10 cellular contexts compared by ENCODE assay signal in the genomic region with DNA sequence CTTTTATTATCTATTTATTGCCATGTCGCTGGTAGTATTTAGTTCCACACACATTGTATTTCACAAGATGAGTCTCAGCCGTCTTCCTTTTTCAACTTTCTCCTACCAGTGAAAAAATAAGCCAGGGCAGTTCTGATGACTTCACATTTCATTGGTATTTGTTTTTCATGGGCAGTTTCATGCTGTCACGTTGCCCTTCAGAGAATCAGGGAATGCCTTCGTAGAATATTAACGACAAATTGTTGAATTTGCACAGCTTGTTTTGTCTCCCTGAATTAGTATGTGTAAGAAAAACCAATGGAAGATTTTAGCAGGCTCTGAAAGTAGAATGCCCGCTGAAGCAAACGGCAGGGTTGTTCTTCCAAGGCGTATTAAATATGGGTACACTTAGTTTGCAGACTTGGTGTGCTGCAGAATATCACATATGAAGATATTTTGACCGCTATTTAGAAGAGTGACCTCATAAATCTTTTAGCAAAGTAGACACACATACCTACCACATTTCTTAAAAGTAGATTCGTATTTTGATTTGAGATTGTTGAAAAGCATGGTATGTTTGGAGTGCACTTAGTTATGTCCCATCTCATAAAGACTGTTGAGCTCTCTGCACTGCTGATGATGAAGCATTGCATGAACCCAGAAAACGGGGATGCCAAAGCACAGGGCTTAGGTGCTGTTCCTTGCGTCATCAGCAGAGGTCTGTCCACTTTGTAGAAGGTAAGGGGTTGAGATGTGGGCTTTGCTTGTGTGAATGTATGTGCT. TPM values are rescaled to one million over a fixed set of nuclear protein-coding genes. Genes with fewer than 3 reads are reported as not detected.
DNase-seq lines count a peak whose midpoint lies in the region; ATAC-seq and TF ChIP-seq lines count a peak whose summit lies in the region.
"Had no signal": no experiment of that assay in that cellular context is flagged by ENCODE, and none has a peak within 500 bp of the region (broad histone marks: within the 10 kb centered on the region; RNA-seq: fewer than 3 reads in every experiment).

No MANE protein-coding gene starts in this region.

- CTCF ChIA-PET in HCT116 (lab: Charles Lee) = interaction anchor here (1.2 kb wide), 1 partner anchor 75 kb away, joined by 6 read pairs; no protein-coding TSS in a partner anchor

- H3K4me3 ChIP-seq in HCT116 (replicated peaks in 1 of 2; ENCODE audit: low read depth in 1 of 2, low read length in 2 of 2) (no peak overlapping the region), iPS-15b (ENCODE audit: low read depth, low read length) (peak overlapping the region; percentile 86), retinal pigment epithelial cell (ENCODE audit: low read length) (peak overlapping the region; percentile 91)

- DNase-seq in HCT116 (ENCODE audit: low read depth, low spot score) = no peak
- DNase-seq in retinal pigment epithelial cell (ENCODE audit: low read depth) = no peak
- no peak for DNase-seq in NCI-H1105 (lab: John Stamatoyannopoulos, UW)
- DNase-seq in activated CD4-positive, alpha-beta T cell treated with anti-CD3 and anti-CD28 coated beads for 4 hours = no peak
- DNase-seq: activated CD4-positive, alpha-beta T cell treated with anti-CD3 and anti-CD28 coated beads, Interleukin-2, amount 50 U/mL, for 48 hours; Karpas-422 had no signal

- H3K27ac ChIP-seq in HCT116 (ENCODE audit: low read depth, low read length) (no peak overlapping the region), VCaP (peak overlapping the region; percentile 89)

- no peaks in the 10 kb centered on the region for H3K9me2 ChIP-seq in HCT116 (ENCODE audit: insufficient read depth)

- H2AFZ ChIP-seq in HCT116 (ENCODE audit: low read depth, low read length, poor library complexity, severe bottlenecking) = no peak overlapping the region

- intact Hi-C loops in HCT116 (cut with micrococcal nuclease) = no loop called here

- H3K27me3 ChIP-seq in HCT116 (ENCODE audit: insufficient read depth, low read length) (no peaks in the 10 kb centered on the region), iPS-15b (ENCODE audit: control insufficient read depth, insufficient read depth, low read length) (no peaks in the 10 kb centered on the region)

- no peak for TF ChIP-seq RAD21 in HCT116 (IDR thresholded peaks at IDR 0.05; ENCODE audit: low read depth)

- no peaks in the 10 kb centered on the region for H3K79me2 ChIP-seq in HCT116 (ENCODE audit: insufficient read depth, low read length)

- POLR2A ChIA-PET in HCT116 (lab: Charles Lee) = no interaction called here

- H4K20me1 ChIP-seq in HCT116 (ENCODE audit: insufficient read depth) = no peaks in the 10 kb centered on the region

- TF ChIP-seq CTCF in HCT116 (IDR thresholded peaks at IDR 0.05 in 2 of 3, conservative IDR thresholded peaks at IDR 0.05 in 1 of 3; ENCODE audit: borderline replicate concordance in 1 of 3, insufficient read depth in 1 of 3, low read depth in 2 of 3, low read length in 2 of 3) (no peak), VCaP (conservative IDR thresholded peaks at IDR 0.05) (peak; percentile 24; the same call in 1 of the 2 replicates), retinal pigment epithelial cell (conservative IDR thresholded peaks at IDR 0.05; ENCODE audit: low read depth, low read length) (peak; percentile 29)

- ATAC-seq in HCT116 (no peak), HG03342 (IDR thresholded peaks at IDR 0.05; ENCODE audit: unreplicated experiment) (no peak), GM18861 (IDR thresholded peaks at IDR 0.05; ENCODE audit: unreplicated experiment) (no peak)

- no peak overlapping the region for H3K9ac ChIP-seq in HCT116 (ENCODE audit: low read length)
- no peak overlapping the region for H3K9ac ChIP-seq in iPS-15b (ENCODE audit: low read depth, low read length)

- TF ChIP-seq POLR2A in HCT116 (IDR thresholded peaks at IDR 0.05; ENCODE audit: borderline replicate concordance, extremely low read depth, insufficient read depth, insufficient read length) = no peak

- RAD21 ChIA-PET in HCT116 (lab: Charles Lee; ENCODE audit: low non-redundant PET in 1 of 2, low total read pairs in 2 of 2, uncharacterized antibody in 2 of 2, unreplicated experiment in 2 of 2) = no interaction called here

- no peaks in the 10 kb centered on the region for H3K36me3 ChIP-seq in HCT116 (ENCODE audit: control insufficient read depth in 1 of 2, insufficient read depth in 2 of 2, low read length in 2 of 2)
- no peaks in the 10 kb centered on the region for H3K36me3 ChIP-seq in iPS-15b (ENCODE audit: control insufficient read depth, insufficient read depth, low read length)

- H3K9me3 ChIP-seq in HCT116 (ENCODE audit: control insufficient read depth in 1 of 2, insufficient read depth in 1 of 2, low read depth in 1 of 2, low read length in 2 of 2) = no peaks in the 10 kb centered on the region
- H3K9me3 ChIP-seq in iPS-15b (ENCODE audit: control insufficient read depth, insufficient read depth, low read length) = no peaks in the 10 kb centered on the region

- H3K4me2 ChIP-seq in HCT116 (ENCODE audit: low read length) = 0 out of 2 replicates have a peak overlapping the region, but pooled peaks have one; percentile 99

- BruUV-seq in HCT116 (replicated peaks; lab: Mats Ljungman, UMichigan) = no TSS peak

- H3K4me1 ChIP-seq in HCT116 (ENCODE audit: control insufficient read depth in 1 of 2, insufficient read depth in 2 of 2, low read length in 2 of 2) (peaks cover 8 to 21% of the 10 kb centered on the region in 2 experiments; a peak in 3 of 4 replicates), iPS-15b (ENCODE audit: control insufficient read depth, insufficient read depth, low read length) (peaks cover 16% of the 10 kb centered on the region)

TF ChIP-seq in HCT116, 20 proteins besides CTCF, POLR2A, EP300 and RAD21 (continues in another document):
- TF ChIP-seq ZBTB33 (IDR thresholded peaks at IDR 0.05; ENCODE audit: extremely low read depth, insufficient replicate concordance, low read length) (no peak), EZH2 (IDR thresholded peaks at IDR 0.05) (no peak), ATF3 (IDR thresholded peaks at IDR 0.05) (no peak), ZFX (IDR thresholded peaks at IDR 0.05) (no peak), EGR1 (IDR thresholded peaks at IDR 0.05; ENCODE audit: low read depth) (no peak), SIN3A (IDR thresholded peaks at IDR 0.05; ENCODE audit: low read depth) (no peak), POLR2AphosphoS5 (IDR thresholded peaks at IDR 0.05; ENCODE audit: low read depth, low read length) (no peak), TCF7L2 (IDR thresholded peaks at IDR 0.05; ENCODE audit: borderline replicate concordance, extremely low read depth, insufficient read depth, insufficient read length) (no peak), ZNF274 (IDR thresholded peaks at IDR 0.05; ENCODE audit: low read depth, low read length) (no peak), EZH2phosphoT487 (IDR thresholded peaks at IDR 0.05; ENCODE audit: borderline replicate concordance) (no peak), SRF (IDR thresholded peaks at IDR 0.05; ENCODE audit: low read depth) (no peak), CBX3 (IDR thresholded peaks at IDR 0.05; ENCODE audit: low read depth) (no peak), FOSL1 (IDR thresholded peaks at IDR 0.05; ENCODE audit: low read depth) (no peak)
- TF ChIP-seq, protein P1, sequence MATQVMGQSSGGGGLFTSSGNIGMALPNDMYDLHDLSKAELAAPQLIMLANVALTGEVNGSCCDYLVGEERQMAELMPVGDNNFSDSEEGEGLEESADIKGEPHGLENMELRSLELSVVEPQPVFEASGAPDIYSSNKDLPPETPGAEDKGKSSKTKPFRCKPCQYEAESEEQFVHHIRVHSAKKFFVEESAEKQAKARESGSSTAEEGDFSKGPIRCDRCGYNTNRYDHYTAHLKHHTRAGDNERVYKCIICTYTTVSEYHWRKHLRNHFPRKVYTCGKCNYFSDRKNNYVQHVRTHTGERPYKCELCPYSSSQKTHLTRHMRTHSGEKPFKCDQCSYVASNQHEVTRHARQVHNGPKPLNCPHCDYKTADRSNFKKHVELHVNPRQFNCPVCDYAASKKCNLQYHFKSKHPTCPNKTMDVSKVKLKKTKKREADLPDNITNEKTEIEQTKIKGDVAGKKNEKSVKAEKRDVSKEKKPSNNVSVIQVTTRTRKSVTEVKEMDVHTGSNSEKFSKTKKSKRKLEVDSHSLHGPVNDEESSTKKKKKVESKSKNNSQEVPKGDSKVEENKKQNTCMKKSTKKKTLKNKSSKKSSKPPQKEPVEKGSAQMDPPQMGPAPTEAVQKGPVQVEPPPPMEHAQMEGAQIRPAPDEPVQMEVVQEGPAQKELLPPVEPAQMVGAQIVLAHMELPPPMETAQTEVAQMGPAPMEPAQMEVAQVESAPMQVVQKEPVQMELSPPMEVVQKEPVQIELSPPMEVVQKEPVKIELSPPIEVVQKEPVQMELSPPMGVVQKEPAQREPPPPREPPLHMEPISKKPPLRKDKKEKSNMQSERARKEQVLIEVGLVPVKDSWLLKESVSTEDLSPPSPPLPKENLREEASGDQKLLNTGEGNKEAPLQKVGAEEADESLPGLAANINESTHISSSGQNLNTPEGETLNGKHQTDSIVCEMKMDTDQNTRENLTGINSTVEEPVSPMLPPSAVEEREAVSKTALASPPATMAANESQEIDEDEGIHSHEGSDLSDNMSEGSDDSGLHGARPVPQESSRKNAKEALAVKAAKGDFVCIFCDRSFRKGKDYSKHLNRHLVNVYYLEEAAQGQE (IDR thresholded peaks at IDR 0.05; ENCODE audit: low read depth) = no peak
- TF ChIP-seq, protein P2, sequence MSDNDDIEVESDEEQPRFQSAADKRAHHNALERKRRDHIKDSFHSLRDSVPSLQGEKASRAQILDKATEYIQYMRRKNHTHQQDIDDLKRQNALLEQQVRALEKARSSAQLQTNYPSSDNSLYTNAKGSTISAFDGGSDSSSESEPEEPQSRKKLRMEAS (IDR thresholded peaks at IDR 0.05) = no peak

RNA-seq across cellular contexts. Expression of gene NEDD4L, which starts 2.9 kb away (rescaled TPM):
- 41.5 TPM for total RNA-seq in HCT116 (2021; ENCODE audit: unreplicated experiment)
- polyA plus RNA-seq in HCT116 (2012) = 36.1 and 48.4 TPM in 2 replicates

Comparison
In these comparisons a context has a peak if more than half of its experiments do, and no peak if none do; other contexts are left out.
1. H3K4me3 ChIP-seq: peak in iPS-15b (single experiment) and retinal pigment epithelial cell (single experiment); none in HCT116 (0 of 2).
2. CTCF ChIP-seq: peak in VCaP (single experiment) and retinal pigment epithelial cell (single experiment); none in HCT116 (0 of 3).